ENCODE assay signal across 8 cellular contexts in the genomic region with DNA sequence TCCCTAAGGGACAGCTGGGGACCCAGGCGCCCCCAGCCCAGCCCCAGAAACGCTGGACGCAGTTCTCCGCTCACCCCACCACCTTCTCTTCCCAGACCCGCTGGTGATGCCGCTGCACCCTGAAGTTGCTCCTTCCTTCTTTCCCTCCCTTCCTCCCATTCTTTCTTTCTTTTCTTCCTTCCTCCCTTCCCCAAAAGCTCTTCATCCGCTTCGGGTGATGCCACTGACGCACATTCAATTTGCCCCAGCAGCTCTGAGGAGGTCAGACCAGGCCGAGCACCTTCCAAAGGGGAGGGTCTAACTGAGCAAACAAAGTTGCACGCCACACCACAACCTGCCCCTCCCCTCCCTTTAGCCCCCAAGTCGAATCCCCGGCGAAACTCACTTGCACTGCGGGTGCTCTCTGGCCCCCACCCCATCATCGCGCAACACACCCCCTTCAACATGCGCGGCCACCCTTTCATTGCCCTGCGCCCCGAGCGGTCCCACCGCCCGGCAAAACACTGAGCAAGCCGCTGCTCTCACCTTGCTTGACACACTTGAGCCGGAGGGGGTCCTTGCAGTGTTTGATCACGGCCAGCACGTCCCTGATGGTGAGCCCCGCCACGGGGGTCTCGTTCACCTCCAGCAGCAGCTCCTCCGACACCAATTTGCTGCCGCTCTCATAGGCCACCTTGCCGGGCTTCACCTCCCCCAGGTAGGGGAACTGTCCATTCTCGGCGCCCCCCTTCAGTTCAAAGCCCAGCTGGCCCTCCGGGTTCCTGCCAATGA. TPM values are rescaled to one million over a fixed set of nuclear protein-coding genes. Genes with fewer than 3 reads are reported as not detected.
DNase-seq lines count a peak whose midpoint lies in the region; ATAC-seq and TF ChIP-seq lines count a peak whose summit lies in the region.

No MANE protein-coding gene starts in this region.

- TF ChIP-seq EP300 in SK-N-SH (IDR thresholded peaks at IDR 0.05; ENCODE audit: borderline replicate concordance in 1 of 2, low read depth in 1 of 2, low read length in 1 of 2) = no peak

- H4K20me1 ChIP-seq in SK-N-SH (ENCODE audit: insufficient read depth) = no peaks in the 10 kb centered on the region
- H4K20me1 ChIP-seq in neural progenitor cell (ENCODE audit: low read depth) = peaks cover 6% of the 10 kb centered on the region

- CTCF ChIA-PET in GM10248 (lab: Yijun Ruan, JAX) (interaction anchor here (1.2 to 1.9 kb wide), 2 partner anchors 11 to 19 kb away, joined by 3 to 5 read pairs; no protein-coding TSS in a partner anchor), SK-N-SH (lab: Yijun Ruan, JAX) (interaction anchor here (0.6 to 2.8 kb wide), 8 partner anchors 27 to 367 kb away, joined by 3 to 15 read pairs (median 3); no protein-coding TSS in a partner anchor)
- CTCF ChIA-PET in activated CD4-positive, alpha-beta memory T cell treated with anti-CD3 and anti-CD28 coated beads for 36 hours (lab: Charles Lee) = no interaction called here

- no peak for ATAC-seq in GM19395 (IDR thresholded peaks at IDR 0.05; ENCODE audit: unreplicated experiment)
- ATAC-seq in HG02798 (IDR thresholded peaks at IDR 0.05; ENCODE audit: poor library complexity, unreplicated experiment) = no peak
- ATAC-seq in HG02759 (IDR thresholded peaks at IDR 0.05; ENCODE audit: unreplicated experiment) = no peak

- peak overlapping the region; percentile 82 for H3K27ac Mint-ChIP-seq in neural progenitor cell
- no peak overlapping the region for H3K27ac Mint-ChIP-seq in activated CD4-positive, alpha-beta memory T cell treated with anti-CD3 and anti-CD28 coated beads for 36 hours

- H3K4me1 ChIP-seq in SK-N-SH (ENCODE audit: control insufficient read depth in 1 of 2, insufficient read depth in 2 of 2, low read depth in 1 of 2, low read length in 1 of 2) (peaks cover 0 to 27% of the 10 kb centered on the region in 2 experiments; a peak in 2 of 4 replicates), neural progenitor cell (no peaks in the 10 kb centered on the region)

- peaks cover 35% of the 10 kb centered on the region for H3K4me1 Mint-ChIP-seq in neural progenitor cell
- H3K4me1 Mint-ChIP-seq in activated CD4-positive, alpha-beta memory T cell treated with anti-CD3 and anti-CD28 coated beads for 36 hours (ENCODE audit: low read depth) = peaks cover 2% of the 10 kb centered on the region

- peak; percentile 12 for DNase-seq in GM10248 (ENCODE audit: extremely low spot score)
- peak; percentile 61 for DNase-seq in SK-N-SH
- peak; percentile 58 for DNase-seq in globus pallidus (ENCODE audit: low spot score)
- peak; percentile 37 for DNase-seq in neural progenitor cell (ENCODE audit: low spot score)
- DNase-seq in activated CD4-positive, alpha-beta memory T cell treated with anti-CD3 and anti-CD28 coated beads for 36 hours = no peak

- peaks cover 10% of the 10 kb centered on the region for H3K27me3 Mint-ChIP-seq in neural progenitor cell (ENCODE audit: insufficient read depth, low read depth)
- peaks cover 27% of the 10 kb centered on the region for H3K27me3 Mint-ChIP-seq in activated CD4-positive, alpha-beta memory T cell treated with anti-CD3 and anti-CD28 coated beads for 36 hours

- peaks cover 3% of the 10 kb centered on the region for H3K9me3 Mint-ChIP-seq in neural progenitor cell
- no peaks in the 10 kb centered on the region for H3K9me3 Mint-ChIP-seq in activated CD4-positive, alpha-beta memory T cell treated with anti-CD3 and anti-CD28 coated beads for 36 hours

- H2AFZ ChIP-seq in SK-N-SH (ENCODE audit: low read depth) = peak overlapping the region; percentile 78
- peak overlapping the region; percentile 90 for H2AFZ ChIP-seq in neural progenitor cell (replicated peaks)

- peaks cover 43% of the 10 kb centered on the region for H3K79me2 ChIP-seq in SK-N-SH (ENCODE audit: insufficient read depth)
- no peaks in the 10 kb centered on the region for H3K79me2 ChIP-seq in neural progenitor cell (ENCODE audit: low read depth)

- no peak for TF ChIP-seq RAD21 in SK-N-SH (IDR thresholded peaks at IDR 0.05; ENCODE audit: low read length)

- H3K27ac ChIP-seq in SK-N-SH (ENCODE audit: low read depth in 2 of 2, low read length in 1 of 2) (peak overlapping the region; percentile 88 to 96), neural progenitor cell (no peak overlapping the region)

- H3K9me3 ChIP-seq in SK-N-SH (no peaks in the 10 kb centered on the region), neural progenitor cell (ENCODE audit: low read depth) (no peaks in the 10 kb centered on the region)

- H3K36me3 ChIP-seq in SK-N-SH (replicated peaks in 1 of 2; ENCODE audit: control insufficient read depth in 1 of 2, insufficient read depth in 2 of 2, low read length in 1 of 2) = peaks cover 15 to 23% of the 10 kb centered on the region in 2 experiments
- no peaks in the 10 kb centered on the region for H3K36me3 ChIP-seq in neural progenitor cell

- POLR2A ChIA-PET in GM10248 (lab: Yijun Ruan, JAX) (no interaction called here), SK-N-SH (lab: Yijun Ruan, JAX) (no interaction called here)
- POLR2A ChIA-PET in activated CD4-positive, alpha-beta memory T cell treated with anti-CD3 and anti-CD28 coated beads for 36 hours (lab: Charles Lee) = no interaction called here

- H3F3A ChIP-seq in SK-N-SH (replicated peaks; ENCODE audit: insufficient read depth) (peaks cover 10% of the 10 kb centered on the region), neural progenitor cell (ENCODE audit: low read depth) (peaks cover 5% of the 10 kb centered on the region)

- peak overlapping the region; percentile 98 for H3K4me2 ChIP-seq in SK-N-SH
- peak overlapping the region; percentile 88 for H3K4me2 ChIP-seq in neural progenitor cell

- H3K9ac ChIP-seq in SK-N-SH (peak overlapping the region; percentile 95), neural progenitor cell (no peak overlapping the region)

- peak overlapping the region; percentile 66 to 82 for H3K4me3 ChIP-seq in SK-N-SH (ENCODE audit: low read depth in 2 of 2, low read length in 1 of 2)
- H3K4me3 ChIP-seq in neural progenitor cell = peak overlapping the region; percentile 60

- H3K4me3 Mint-ChIP-seq in neural progenitor cell = peak overlapping the region; percentile 99
- H3K4me3 Mint-ChIP-seq in activated CD4-positive, alpha-beta memory T cell treated with anti-CD3 and anti-CD28 coated beads for 36 hours = no peak overlapping the region

- intact Hi-C loops in activated CD4-positive, alpha-beta memory T cell treated with anti-CD3 and anti-CD28 coated beads for 36 hours (cut with micrococcal nuclease) = no loop called here

- peaks cover 1% of the 10 kb centered on the region for H3K36me3 Mint-ChIP-seq in neural progenitor cell
- H3K36me3 Mint-ChIP-seq in activated CD4-positive, alpha-beta memory T cell treated with anti-CD3 and anti-CD28 coated beads for 36 hours = no peaks in the 10 kb centered on the region

- TF ChIP-seq CTCF in GM10248 (IDR thresholded peaks at IDR 0.05; ENCODE audit: control extremely low read depth, extremely low read depth, low read depth, missing control alignments) (no peak), SK-N-SH (IDR thresholded peaks at IDR 0.05) (no peak), neural progenitor cell (IDR thresholded peaks at IDR 0.05) (no peak)

- WGBS in SK-N-SH (ENCODE audit: low lambda C conversion rate) = 2% methylated on average over 35 of the region's 37 CpGs

- H3K27me3 ChIP-seq in SK-N-SH (ENCODE audit: insufficient read depth) (no peaks in the 10 kb centered on the region), neural progenitor cell (peaks cover 83% of the 10 kb centered on the region)

- H3K9me2 ChIP-seq in SK-N-SH = no peaks in the 10 kb centered on the region; the same call in 1 of the 2 replicates

TF ChIP-seq in SK-N-SH, 30 proteins besides CTCF, POLR2A, EP300 and RAD21:
- TF ChIP-seq GATA2 (CRISPR knock-in tag; IDR thresholded peaks at IDR 0.05) = no peak
- TF ChIP-seq, protein P1, sequence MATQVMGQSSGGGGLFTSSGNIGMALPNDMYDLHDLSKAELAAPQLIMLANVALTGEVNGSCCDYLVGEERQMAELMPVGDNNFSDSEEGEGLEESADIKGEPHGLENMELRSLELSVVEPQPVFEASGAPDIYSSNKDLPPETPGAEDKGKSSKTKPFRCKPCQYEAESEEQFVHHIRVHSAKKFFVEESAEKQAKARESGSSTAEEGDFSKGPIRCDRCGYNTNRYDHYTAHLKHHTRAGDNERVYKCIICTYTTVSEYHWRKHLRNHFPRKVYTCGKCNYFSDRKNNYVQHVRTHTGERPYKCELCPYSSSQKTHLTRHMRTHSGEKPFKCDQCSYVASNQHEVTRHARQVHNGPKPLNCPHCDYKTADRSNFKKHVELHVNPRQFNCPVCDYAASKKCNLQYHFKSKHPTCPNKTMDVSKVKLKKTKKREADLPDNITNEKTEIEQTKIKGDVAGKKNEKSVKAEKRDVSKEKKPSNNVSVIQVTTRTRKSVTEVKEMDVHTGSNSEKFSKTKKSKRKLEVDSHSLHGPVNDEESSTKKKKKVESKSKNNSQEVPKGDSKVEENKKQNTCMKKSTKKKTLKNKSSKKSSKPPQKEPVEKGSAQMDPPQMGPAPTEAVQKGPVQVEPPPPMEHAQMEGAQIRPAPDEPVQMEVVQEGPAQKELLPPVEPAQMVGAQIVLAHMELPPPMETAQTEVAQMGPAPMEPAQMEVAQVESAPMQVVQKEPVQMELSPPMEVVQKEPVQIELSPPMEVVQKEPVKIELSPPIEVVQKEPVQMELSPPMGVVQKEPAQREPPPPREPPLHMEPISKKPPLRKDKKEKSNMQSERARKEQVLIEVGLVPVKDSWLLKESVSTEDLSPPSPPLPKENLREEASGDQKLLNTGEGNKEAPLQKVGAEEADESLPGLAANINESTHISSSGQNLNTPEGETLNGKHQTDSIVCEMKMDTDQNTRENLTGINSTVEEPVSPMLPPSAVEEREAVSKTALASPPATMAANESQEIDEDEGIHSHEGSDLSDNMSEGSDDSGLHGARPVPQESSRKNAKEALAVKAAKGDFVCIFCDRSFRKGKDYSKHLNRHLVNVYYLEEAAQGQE (IDR thresholded peaks at IDR 0.05; ENCODE audit: low read depth, low read length) = peak; percentile 20; the same call in 1 of the 2 replicates

RNA-seq across cellular contexts. Expression of a gene that starts 0.8 kb away (rescaled TPM):
- polyA plus RNA-seq in SK-N-SH (2012; rRNA removed) = 1.1 and 1.2 TPM in 2 replicates
- 1.5 TPM in 2 replicates for polyA plus RNA-seq in SK-N-SH (2012; cell fraction: cytosol; rRNA removed)
- 1.7 and 3.3 TPM in 2 replicates for polyA plus RNA-seq in SK-N-SH (2012; cell fraction: nucleus; rRNA removed)
- 4.2 and 5.8 TPM in 2 replicates for total RNA-seq in neural progenitor cell (ENCODE audit: low replicate concordance)
- total RNA-seq in activated CD4-positive, alpha-beta memory T cell treated with anti-CD3 and anti-CD28 coated beads for 36 hours = under 1 TPM; 0.17 TPM
